Comparison of ENCODE assay signal across 28 cellular contexts in the genomic region with DNA sequence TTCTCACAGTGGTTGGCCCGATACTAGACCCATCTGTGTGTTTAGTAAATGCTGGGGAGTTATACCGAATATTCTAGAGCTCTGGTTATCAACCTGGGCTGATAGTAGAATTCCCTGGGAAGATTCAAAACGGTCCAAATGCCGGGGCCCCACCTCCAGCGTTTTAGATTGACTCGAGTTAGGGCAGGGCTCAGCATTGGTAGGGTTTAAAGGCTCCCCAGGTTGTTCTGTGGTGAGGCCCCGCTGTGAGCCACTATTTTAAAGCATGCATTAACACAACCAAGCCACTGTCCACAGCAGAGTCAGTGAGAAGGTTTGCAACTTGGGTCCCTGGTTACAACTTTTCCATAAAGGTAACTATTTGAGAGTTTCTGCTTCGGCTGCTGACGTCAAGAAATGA.
"Had no signal": no experiment of that assay in that cellular context is flagged by ENCODE, and none has a peak within 500 bp of the region (broad histone marks: within the 10 kb centered on the region; RNA-seq: fewer than 3 reads in every experiment).

No MANE protein-coding gene starts in this region.

- H3K4me2 ChIP-seq: hepatocyte had no signal

- FAIRE-seq: keratinocyte, pancreas, small intestine had no signal

- ATAC-seq: left cardiac atrium; left lung; lower lobe of right lung; naive thymus-derived CD8-positive, alpha-beta T cell; pancreas; right cardiac atrium; sciatic nerve; stimulated activated effector memory CD8-positive, alpha-beta T cell treated with anti-CD3 and anti-CD28 coated beads, Interleukin-12 subunit alpha, Interleukin-12 subunit beta, amount 100 ng/mL, for 72 hours had no signal

- DNase-seq: kidney glomerular epithelial cell; left cardiac atrium; left lung; lower lobe of right lung; mammary epithelial cell; mesenchymal stem cell; naive thymus-derived CD8-positive, alpha-beta T cell; nucleus accumbens; retina; right cardiac atrium; small intestine; stimulated activated CD4-positive, alpha-beta T cell treated with anti-CD3 and anti-CD28 coated beads, Interleukin-4, amount 100 ng/mL, for 24 hours; stimulated activated naive CD4-positive, alpha-beta T cell; trophoblast cell had no signal

- H3K9me3 ChIP-seq: left lung, lower lobe of right lung, pancreas, prostate gland, spleen, suprapubic skin, thoracic aorta, tibial artery, vagina had no signal

- H3K27ac Mint-ChIP-seq: naive thymus-derived CD8-positive, alpha-beta T cell; nephron; stimulated activated effector memory CD8-positive, alpha-beta T cell treated with anti-CD3 and anti-CD28 coated beads, Interleukin-12 subunit alpha, Interleukin-12 subunit beta, amount 100 ng/mL, for 72 hours; stimulated activated naive CD8-positive, alpha-beta T cell treated with anti-CD3 and anti-CD28 coated beads, Interleukin-15, Interleukin-2, amounts not matched to agents 100 ng/mL and 50 ng/mL, for 24 hours had no signal

- H3K27me3 ChIP-seq: pancreas, tibial artery, vagina had no signal

- H3K9me3 Mint-ChIP-seq: naive thymus-derived CD8-positive, alpha-beta T cell; neural crest cell; stimulated activated effector memory CD8-positive, alpha-beta T cell treated with anti-CD3 and anti-CD28 coated beads, Interleukin-12 subunit alpha, Interleukin-12 subunit beta, amount 100 ng/mL, for 72 hours; stimulated activated naive CD8-positive, alpha-beta T cell treated with anti-CD3 and anti-CD28 coated beads, Interleukin-15, Interleukin-2, amounts not matched to agents 100 ng/mL and 50 ng/mL, for 24 hours had no signal

- H3K4me1 Mint-ChIP-seq: naive thymus-derived CD8-positive, alpha-beta T cell; nephron; neural crest cell; stimulated activated effector memory CD8-positive, alpha-beta T cell treated with anti-CD3 and anti-CD28 coated beads, Interleukin-12 subunit alpha, Interleukin-12 subunit beta, amount 100 ng/mL, for 72 hours had no signal

- H3K79me2 ChIP-seq: hepatocyte had no signal

- H3K4me3 Mint-ChIP-seq: naive thymus-derived CD8-positive, alpha-beta T cell; nephron; neural crest cell; stimulated activated effector memory CD8-positive, alpha-beta T cell treated with anti-CD3 and anti-CD28 coated beads, Interleukin-12 subunit alpha, Interleukin-12 subunit beta, amount 100 ng/mL, for 72 hours; stimulated activated naive CD8-positive, alpha-beta T cell treated with anti-CD3 and anti-CD28 coated beads, Interleukin-15, Interleukin-2, amounts not matched to agents 100 ng/mL and 50 ng/mL, for 24 hours had no signal

- H2AFZ ChIP-seq: hepatocyte had no signal

- H3K4me3 ChIP-seq: hepatocyte, left lung, lower lobe of right lung, pancreas, prostate gland, spleen, suprapubic skin, thoracic aorta, tibial artery, vagina had no signal

- H3K27ac ChIP-seq: hepatocyte, left lung, lower lobe of right lung, pancreas, prostate gland, spleen, suprapubic skin, thoracic aorta, tibial artery, vagina had no signal

- H3K4me1 ChIP-seq: lower lobe of right lung, pancreas, prostate gland, suprapubic skin, tibial artery, vagina had no signal

- H3K36me3 Mint-ChIP-seq: stimulated activated effector memory CD8-positive, alpha-beta T cell treated with anti-CD3 and anti-CD28 coated beads, Interleukin-12 subunit alpha, Interleukin-12 subunit beta, amount 100 ng/mL, for 72 hours had no signal

- H3K36me3 ChIP-seq: pancreas, prostate gland, suprapubic skin, thoracic aorta, tibial artery, vagina had no signal
